In the genomic region with DNA sequence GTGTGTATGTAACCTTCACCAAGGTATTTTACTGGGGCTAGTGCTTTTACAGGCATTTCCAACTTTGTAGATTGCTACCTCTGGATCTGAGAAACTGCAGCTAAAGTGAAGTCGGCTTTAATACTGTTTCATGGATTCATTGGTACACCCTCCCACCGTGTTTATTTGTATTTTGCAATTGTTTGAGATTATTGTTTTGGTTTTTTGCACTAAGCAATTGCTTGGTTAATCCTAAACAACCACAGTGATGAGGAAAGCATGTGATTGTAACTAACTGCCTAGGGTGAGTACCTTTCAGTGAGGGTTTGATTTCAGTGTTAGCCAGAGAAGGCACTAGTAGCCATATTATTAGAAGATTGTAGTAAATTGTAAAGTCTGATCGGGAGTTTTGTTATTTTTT, we compare ENCODE assay signal across 1 cellular context.
TF ChIP-seq lines count a peak whose summit lies in the region.

No MANE protein-coding gene starts in this region.

TF ChIP-seq in K562, 482 proteins besides CTCF, POLR2A, EP300 and RAD21:
- TF ChIP-seq NFXL1 (CRISPR knock-in tag; IDR thresholded peaks at IDR 0.05), result no peak
